ENCODE assay signal across 1 cellular context in the genomic region with DNA sequence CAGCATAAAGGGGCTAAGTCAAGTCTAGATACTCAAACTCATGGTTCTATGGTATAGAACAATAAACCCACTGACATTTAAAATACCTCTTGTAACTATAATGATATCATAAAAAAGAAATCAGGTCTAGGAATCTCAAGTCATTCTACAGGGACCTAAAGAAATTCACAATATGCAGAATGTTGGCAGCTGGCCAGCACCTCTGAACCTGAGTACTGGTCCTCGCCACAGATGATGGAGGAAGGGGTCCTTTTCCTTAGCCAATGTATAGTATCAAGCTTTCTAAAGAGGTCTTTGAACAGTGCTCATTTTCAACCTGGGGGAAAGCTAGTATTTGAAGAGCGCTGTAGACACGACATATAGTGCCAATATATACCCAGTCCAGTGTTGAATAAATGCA.
TF ChIP-seq lines count a peak whose summit lies in the region.

No MANE protein-coding gene starts in this region.

TF ChIP-seq in Ishikawa, 13 proteins besides CTCF, POLR2A, EP300 and RAD21 (continued from another document):
- no peak for TF ChIP-seq TAF1 (IDR thresholded peaks at IDR 0.05; ENCODE audit: low read depth)
